Comparison of ENCODE assay signal across 8 cellular contexts in genomic region chr18:8730080-8730827, GRCh38. TPM values are rescaled to one million over a fixed set of nuclear protein-coding genes. Genes with fewer than 3 reads are reported as not detected.
DNase-seq lines count a peak whose midpoint lies in the region; ATAC-seq and TF ChIP-seq lines count a peak whose summit lies in the region.

No MANE protein-coding gene starts in this region.

- peak overlapping the region; percentile 90 for H3K27ac Mint-ChIP-seq in progenitor cell of endocrine pancreas

- H3K27ac ChIP-seq in Peyer's patch = peak overlapping the region in 1 of 4 donors; percentile 35
- H3K27ac ChIP-seq in gastroesophageal sphincter = peak overlapping the region in 2 of 4 donors; percentile 42 to 53
- H3K27ac ChIP-seq in ascending aorta = no peak overlapping the region

- H3K36me3 ChIP-seq in Peyer's patch = no peaks in the 10 kb centered on the region
- H3K36me3 ChIP-seq in gastroesophageal sphincter = no peaks in the 10 kb centered on the region
- no peaks in the 10 kb centered on the region for H3K36me3 ChIP-seq in ascending aorta

- H3K9me3 ChIP-seq in Peyer's patch (no peaks in the 10 kb centered on the region), gastroesophageal sphincter (no peaks in the 10 kb centered on the region), ascending aorta (no peaks in the 10 kb centered on the region)

- 28 to 38% methylated on average over 8 to 13 of the region's 16 CpGs for WGBS in gastroesophageal sphincter (ENCODE audit: low coverage in 1 of 2), 2 donors

- H3K4me3 ChIP-seq in Peyer's patch (no peak overlapping the region), gastroesophageal sphincter (no peak overlapping the region), ascending aorta (no peak overlapping the region)

- no peaks in the 10 kb centered on the region for H3K27me3 ChIP-seq in Peyer's patch
- H3K27me3 ChIP-seq in gastroesophageal sphincter = no peaks in the 10 kb centered on the region
- no peaks in the 10 kb centered on the region for H3K27me3 ChIP-seq in ascending aorta

- peak; percentile 68 for ATAC-seq in gastroesophageal sphincter
- ATAC-seq in GM18907 (IDR thresholded peaks at IDR 0.05; ENCODE audit: unreplicated experiment) = no peak

- H3K9me3 Mint-ChIP-seq in progenitor cell of endocrine pancreas (ENCODE audit: low read depth) = peaks cover 3% of the 10 kb centered on the region

- no peaks in the 10 kb centered on the region for H3K27me3 Mint-ChIP-seq in progenitor cell of endocrine pancreas

- DNase-seq in Daoy (ENCODE audit: low read depth) = peak; percentile 88
- DNase-seq in Peyer's patch = peak in 2 of 3 donors; percentile 69 to 76
- DNase-seq in progenitor cell of endocrine pancreas (ENCODE audit: low spot score, unreplicated experiment) = no peak
- DNase-seq in globus pallidus (ENCODE audit: low spot score) = no peak
- DNase-seq in ascending aorta (ENCODE audit: low spot score in 2 of 2) = no peak
- DNase-seq in activated CD4-positive, alpha-beta T cell treated with anti-CD3 and anti-CD28 coated beads, Interleukin-2, amount 50 U/mL, for 48 hours = no peak

- no peak for TF ChIP-seq POLR2A in Peyer's patch (IDR thresholded peaks at IDR 0.05)
- no peak for TF ChIP-seq POLR2A in gastroesophageal sphincter (IDR thresholded peaks at IDR 0.05)

- H3K4me1 ChIP-seq in Peyer's patch (peaks cover 0 to 11% (median 0%) of the 10 kb centered on the region in 4 donors), gastroesophageal sphincter (peaks cover 0 to 12% (median 5%) of the 10 kb centered on the region in 3 donors), ascending aorta (no peaks in the 10 kb centered on the region)

- intact Hi-C loops in ascending aorta (cut with DNase I) = no loop called here

- no peak overlapping the region for H3K4me3 Mint-ChIP-seq in progenitor cell of endocrine pancreas (ENCODE audit: low read depth)

- H3K4me1 Mint-ChIP-seq in progenitor cell of endocrine pancreas (ENCODE audit: low read depth) = peaks cover 25% of the 10 kb centered on the region

- TF ChIP-seq CTCF in Peyer's patch (IDR thresholded peaks at IDR 0.05) (no peak), gastroesophageal sphincter (IDR thresholded peaks at IDR 0.05) (no peak), progenitor cell of endocrine pancreas (IDR thresholded peaks at IDR 0.05; ENCODE audit: unreplicated experiment) (no peak), ascending aorta (IDR thresholded peaks at IDR 0.05) (no peak)

- no peak for TF ChIP-seq EP300 in gastroesophageal sphincter (IDR thresholded peaks at IDR 0.05)

- H3K36me3 Mint-ChIP-seq in progenitor cell of endocrine pancreas (ENCODE audit: insufficient read depth) = peaks cover 31% of the 10 kb centered on the region

RNA-seq across cellular contexts. Expression of gene MTCL1, which starts 24.9 kb away (rescaled TPM):
- total RNA-seq in Daoy (2014; rRNA removed; shearing (Covaris generic)) = 12.2 and 20.8 TPM in 2 replicates
- total RNA-seq in Peyer's patch (10 to 100 TPM in 1 of 4 donors, 1 to 10 TPM in 3; 4.2 to 27.2 (median 6.3) TPM), gastroesophageal sphincter (10 to 100 TPM; 35.0 to 68.0 (median 51.4) TPM), progenitor cell of endocrine pancreas (81.5 and 85.6 TPM in 2 replicates), ascending aorta (105 TPM)

Comparison
In these comparisons a context has a peak if more than half of its experiments do, and no peak if none do; other contexts are left out.
1. DNase-seq: peak in Daoy (single experiment) and Peyer's patch (2 of 3); none in progenitor cell of endocrine pancreas (single experiment), globus pallidus (single experiment), ascending aorta (0 of 2) and activated CD4-positive, alpha-beta T cell treated with anti-CD3 and anti-CD28 coated beads, Interleukin-2, amount 50 U/mL, for 48 hours (0 of 2).